11 cellular contexts compared by ENCODE assay signal in genomic region chr5:95285406-95285761, GRCh38. TPM values are rescaled to one million over a fixed set of nuclear protein-coding genes. Genes with fewer than 3 reads are reported as not detected.
DNase-seq lines count a peak whose midpoint lies in the region; ATAC-seq and TF ChIP-seq lines count a peak whose summit lies in the region.
"Had no signal": no experiment of that assay in that cellular context is flagged by ENCODE, and none has a peak within 500 bp of the region (broad histone marks: within the 10 kb centered on the region; RNA-seq: fewer than 3 reads in every experiment).

No MANE protein-coding gene starts in this region.

- H3K9ac ChIP-seq in HUES48 (ENCODE audit: low read depth, low read length) = no peak overlapping the region

- POLR2A ChIA-PET in CD4-positive, alpha-beta memory T cell (lab: Charles Lee; ENCODE audit: partially characterized antibody) = no interaction called here

- H3K27ac ChIP-seq in CD4-positive, alpha-beta memory T cell (ENCODE audit: low read depth, low read length) = no peak overlapping the region
- H3K27ac ChIP-seq in HUES48 (ENCODE audit: low read depth, low read length) = no peak overlapping the region
- H3K27ac ChIP-seq: HL-60, thyroid gland had no signal

- ATAC-seq in esophagus mucosa (no peak), GM19455 (IDR thresholded peaks at IDR 0.05; ENCODE audit: unreplicated experiment) (no peak), GM21515 (IDR thresholded peaks at IDR 0.05; ENCODE audit: unreplicated experiment) (no peak)

- H3K27me3 Mint-ChIP-seq in CD4-positive, alpha-beta memory T cell = peaks cover 30 to 44% of the 10 kb centered on the region in 2 donors
- peaks cover 60% of the 10 kb centered on the region for H3K27me3 Mint-ChIP-seq in chondrocyte (ENCODE audit: low read depth)
- peaks cover 75% of the 10 kb centered on the region for H3K27me3 Mint-ChIP-seq in nephron progenitor cell (ENCODE audit: low read depth, poor library complexity)

- peak overlapping the region; percentile 35 to 84 (median 72) for H3K4me3 Mint-ChIP-seq in CD4-positive, alpha-beta memory T cell
- H3K4me3 Mint-ChIP-seq in chondrocyte (ENCODE audit: unreplicated experiment) (peak overlapping the region; percentile 68), nephron progenitor cell (peak overlapping the region; percentile 92)

- peaks cover 20% of the 10 kb centered on the region for H3K27me3 ChIP-seq in CD4-positive, alpha-beta memory T cell (ENCODE audit: insufficient read depth, low read length)
- peaks cover 35% of the 10 kb centered on the region for H3K27me3 ChIP-seq in HUES48 (ENCODE audit: control insufficient read depth, insufficient read depth, low read length)
- H3K27me3 ChIP-seq: thyroid gland had no signal

- intact Hi-C loops in CD4-positive, alpha-beta memory T cell (cut with micrococcal nuclease) = no loop called here

- H3K36me3 ChIP-seq in CD4-positive, alpha-beta memory T cell (ENCODE audit: insufficient read depth, low read length) = no peaks in the 10 kb centered on the region
- no peaks in the 10 kb centered on the region for H3K36me3 ChIP-seq in HUES48 (ENCODE audit: control insufficient read depth, insufficient read depth, low read length)
- H3K36me3 ChIP-seq: thyroid gland had no signal

- no peak for TF ChIP-seq CTCF in chondrocyte (IDR thresholded peaks at IDR 0.05)
- TF ChIP-seq CTCF in nephron progenitor cell (IDR thresholded peaks at IDR 0.05) = no peak

- no peak for DNase-seq in CD4-positive, alpha-beta memory T cell
- DNase-seq in chondrocyte (ENCODE audit: low spot score) (no peak), nephron progenitor cell (no peak), AML-193 (lab: John Stamatoyannopoulos, UW) (no peak)
- DNase-seq: activated CD4-positive, CD25-positive, alpha-beta regulatory T cell had no signal

- peaks cover 3 to 15% (median 11%) of the 10 kb centered on the region in 4 donors for H3K4me1 Mint-ChIP-seq in CD4-positive, alpha-beta memory T cell
- H3K4me1 Mint-ChIP-seq in chondrocyte (ENCODE audit: low read depth) (peaks cover 22% of the 10 kb centered on the region), nephron progenitor cell (peaks cover 41% of the 10 kb centered on the region)

- H3K4me1 ChIP-seq in CD4-positive, alpha-beta memory T cell (ENCODE audit: insufficient read depth, low read length) = peaks cover 12% of the 10 kb centered on the region
- H3K4me1 ChIP-seq in HUES48 (ENCODE audit: control insufficient read depth, insufficient read depth, low read length) = peaks cover 38% of the 10 kb centered on the region

- no peaks in the 10 kb centered on the region for H3K9me3 ChIP-seq in CD4-positive, alpha-beta memory T cell (ENCODE audit: control insufficient read depth in 1 of 2, low read length in 2 of 2)
- H3K9me3 ChIP-seq in HUES48 (ENCODE audit: control insufficient read depth, insufficient read depth, low read length) = no peaks in the 10 kb centered on the region
- H3K9me3 ChIP-seq: thyroid gland had no signal

- no peak overlapping the region for H3K4me3 ChIP-seq in CD4-positive, alpha-beta memory T cell (ENCODE audit: low read length in 2 of 2)
- peak overlapping the region; percentile 85 for H3K4me3 ChIP-seq in HUES48 (ENCODE audit: low read depth, low read length)

- H3K36me3 Mint-ChIP-seq in CD4-positive, alpha-beta memory T cell = no peaks in the 10 kb centered on the region
- peaks cover 3% of the 10 kb centered on the region for H3K36me3 Mint-ChIP-seq in chondrocyte (ENCODE audit: low read depth)
- no peaks in the 10 kb centered on the region for H3K36me3 Mint-ChIP-seq in nephron progenitor cell (ENCODE audit: low read depth)

- CTCF ChIA-PET in CD4-positive, alpha-beta memory T cell (lab: Charles Lee; ENCODE audit: partially characterized antibody) = no interaction called here

- H3K9me3 Mint-ChIP-seq in CD4-positive, alpha-beta memory T cell = peaks cover 0 to 5% (median 2%) of the 10 kb centered on the region in 8 donors
- no peaks in the 10 kb centered on the region for H3K9me3 Mint-ChIP-seq in chondrocyte (ENCODE audit: low read depth)
- no peaks in the 10 kb centered on the region for H3K9me3 Mint-ChIP-seq in nephron progenitor cell

- H3K27ac Mint-ChIP-seq in CD4-positive, alpha-beta memory T cell = no peak overlapping the region
- H3K27ac Mint-ChIP-seq in chondrocyte (ENCODE audit: unreplicated experiment) (no peak overlapping the region), nephron progenitor cell (no peak overlapping the region)

RNA-seq across cellular contexts. Expression of gene MCTP1, which starts 0.5 kb away (rescaled TPM):
- under 1 TPM in 1 of 2 experiments, not detected in 1; 0.39 TPM for total RNA-seq in CD4-positive, alpha-beta memory T cell
- polyA plus RNA-seq in CD4-positive, alpha-beta memory T cell = under 1 TPM; 0.31 to 0.42 TPM
- 1.4 to 3.4 TPM (median 3.1 TPM) in 3 replicates for total RNA-seq in chondrocyte
- 4.6 TPM for total RNA-seq in esophagus mucosa
